In the genomic region with DNA sequence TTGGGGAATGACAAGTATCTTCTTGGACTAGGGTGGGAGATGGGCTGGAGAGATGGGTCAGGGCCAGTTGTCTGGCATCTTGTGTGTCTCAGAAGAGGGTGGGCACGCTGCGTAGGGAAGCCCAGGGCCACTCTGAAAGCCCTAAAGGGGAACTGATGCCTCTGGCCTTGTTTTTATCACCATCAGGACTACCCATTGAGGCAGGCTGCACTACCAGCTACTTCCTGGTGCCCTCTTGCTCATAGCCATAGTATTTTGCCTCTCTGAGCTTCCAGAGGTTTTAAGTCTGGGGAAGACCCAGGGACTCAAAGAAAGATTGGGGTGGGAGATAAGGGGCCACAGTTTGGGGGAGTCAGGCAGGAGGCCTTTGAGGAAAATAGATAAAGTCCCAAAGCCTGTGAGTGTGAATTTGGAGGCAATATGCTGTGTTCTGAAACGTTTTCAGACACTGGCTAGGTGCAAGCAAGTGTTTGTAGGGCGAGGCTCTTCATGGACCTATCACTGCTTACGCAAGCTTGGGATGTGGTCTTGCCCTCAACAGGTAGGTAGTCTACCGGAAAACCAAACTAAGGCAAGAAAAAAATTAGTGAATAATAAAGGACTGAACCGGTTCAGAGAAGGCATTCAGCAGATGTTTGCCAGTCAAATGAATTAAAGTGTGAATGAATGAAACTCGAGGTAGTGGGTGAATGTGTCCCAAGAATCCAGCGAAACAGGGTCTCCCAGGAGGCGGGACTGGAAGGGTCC, we compare ENCODE assay signal across 8 cellular contexts. TPM values are rescaled to one million over a fixed set of nuclear protein-coding genes. Genes with fewer than 3 reads are reported as not detected.
DNase-seq lines count a peak whose midpoint lies in the region; ATAC-seq, FAIRE-seq and TF ChIP-seq lines count a peak whose summit lies in the region.

No MANE protein-coding gene starts in this region.

- H3K36me3 Mint-ChIP-seq in activated CD8-positive, alpha-beta memory T cell treated with anti-CD3 and anti-CD28 coated beads, Interleukin-2, amount 10 ng/mL, durations not matched to agents 7 days and 5 days = no peaks in the 10 kb centered on the region
- H3K36me3 Mint-ChIP-seq in activated naive CD8-positive, alpha-beta T cell = no peaks in the 10 kb centered on the region

- no peak for ATAC-seq in activated CD8-positive, alpha-beta memory T cell treated with anti-CD3 and anti-CD28 coated beads, Interleukin-2, amount 10 ng/mL, durations not matched to agents 7 days and 5 days
- ATAC-seq in thoracic aorta (ENCODE audit: insufficient number of reproducible peaks, low FRiP score, low read depth) = no peak
- ATAC-seq in GM21423 (IDR thresholded peaks at IDR 0.05; ENCODE audit: unreplicated experiment) = no peak
- no peak for ATAC-seq in sciatic nerve

- intact Hi-C loops in kidney (cut with DNase I) = no loop called here
- intact Hi-C loops in sciatic nerve (cut with DNase I) = no loop called here

- H3K27me3 ChIP-seq in thoracic aorta (replicated peaks; ENCODE audit: insufficient read depth) = no peaks in the 10 kb centered on the region

- peak overlapping the region in 1 of 2 donors; percentile 66 for H3K9ac ChIP-seq in kidney (ENCODE audit: low read length in 2 of 2)

- no peaks in the 10 kb centered on the region for H3K9me3 Mint-ChIP-seq in activated CD8-positive, alpha-beta memory T cell treated with anti-CD3 and anti-CD28 coated beads, Interleukin-2, amount 10 ng/mL, durations not matched to agents 7 days and 5 days (ENCODE audit: low read depth)
- H3K9me3 Mint-ChIP-seq in activated naive CD8-positive, alpha-beta T cell (ENCODE audit: low read depth) = no peaks in the 10 kb centered on the region

- H3K4me3 Mint-ChIP-seq in activated CD8-positive, alpha-beta memory T cell treated with anti-CD3 and anti-CD28 coated beads, Interleukin-2, amount 10 ng/mL, durations not matched to agents 7 days and 5 days = peak overlapping the region; percentile 61
- peak overlapping the region; percentile 80 for H3K4me3 Mint-ChIP-seq in activated naive CD8-positive, alpha-beta T cell

- CTCF ChIA-PET in activated CD8-positive, alpha-beta memory T cell treated with anti-CD3 and anti-CD28 coated beads, Interleukin-2, amount 10 ng/mL, durations not matched to agents 7 days and 5 days (lab: Charles Lee) = interaction anchor here (0.9 to 1.4 kb wide), 4 partner anchors 8 to 59 kb away, joined by 3 to 4 read pairs (median 4); no protein-coding TSS in a partner anchor

- TF ChIP-seq CTCF in kidney (IDR thresholded peaks at IDR 0.05; ENCODE audit: borderline replicate concordance, extremely low read depth, insufficient read depth) (no peak), thoracic aorta (IDR thresholded peaks at IDR 0.05) (no peak)

- peaks cover 0 to 6% of the 10 kb centered on the region in 2 donors for H3K4me1 ChIP-seq in kidney (ENCODE audit: control insufficient read depth in 1 of 2, insufficient read depth in 1 of 2, low read depth in 1 of 2, low read length in 2 of 2)
- H3K4me1 ChIP-seq in thoracic aorta (ENCODE audit: control insufficient read depth in 1 of 2, low read depth in 2 of 2) = peaks cover 34 to 42% of the 10 kb centered on the region in 2 donors

- FAIRE-seq in kidney (lab: Jason Lieb, UNC) = no peak

- peaks cover 25% of the 10 kb centered on the region for H3K4me1 Mint-ChIP-seq in activated CD8-positive, alpha-beta memory T cell treated with anti-CD3 and anti-CD28 coated beads, Interleukin-2, amount 10 ng/mL, durations not matched to agents 7 days and 5 days
- H3K4me1 Mint-ChIP-seq in activated naive CD8-positive, alpha-beta T cell (ENCODE audit: low read depth) = peaks cover 12% of the 10 kb centered on the region

- no peak for DNase-seq in activated CD8-positive, alpha-beta memory T cell treated with anti-CD3 and anti-CD28 coated beads, Interleukin-2, amount 10 ng/mL, durations not matched to agents 7 days and 5 days
- DNase-seq in activated CD8-positive, alpha-beta memory T cell treated with anti-CD3 and anti-CD28 coated beads, Interleukin-2, amount 50 U/mL, for 4 hours = no peak
- DNase-seq in kidney (no peak), thoracic aorta (ENCODE audit: low spot score) (no peak), NCI-H1417 treated with DMSO at 0.1 percent for 48 hours (lab: John Stamatoyannopoulos, UW) (no peak), sciatic nerve (ENCODE audit: low spot score) (no peak)

- no peaks in the 10 kb centered on the region for H3K36me3 ChIP-seq in kidney (ENCODE audit: control insufficient read depth in 1 of 2, insufficient read depth in 2 of 2, low read length in 2 of 2)
- no peaks in the 10 kb centered on the region for H3K36me3 ChIP-seq in thoracic aorta

- H3K4me3 ChIP-seq in kidney (ENCODE audit: low read length in 2 of 2) (peak overlapping the region; percentile 30 to 38), thoracic aorta (peak overlapping the region; percentile 96)

- no peaks in the 10 kb centered on the region for H3K9me3 ChIP-seq in kidney (ENCODE audit: control insufficient read depth in 1 of 2, low read length in 2 of 2)
- H3K9me3 ChIP-seq in thoracic aorta = no peaks in the 10 kb centered on the region

- H3K27ac ChIP-seq in kidney (ENCODE audit: low read depth in 2 of 2, low read length in 2 of 2) (no peak overlapping the region), thoracic aorta (peak overlapping the region; percentile 94 to 95)

- no peak overlapping the region for H3K27ac Mint-ChIP-seq in activated CD8-positive, alpha-beta memory T cell treated with anti-CD3 and anti-CD28 coated beads, Interleukin-2, amount 10 ng/mL, durations not matched to agents 7 days and 5 days
- H3K27ac Mint-ChIP-seq in activated naive CD8-positive, alpha-beta T cell = no peak overlapping the region

- H3K27me3 Mint-ChIP-seq in activated CD8-positive, alpha-beta memory T cell treated with anti-CD3 and anti-CD28 coated beads, Interleukin-2, amount 10 ng/mL, durations not matched to agents 7 days and 5 days = peaks cover 69% of the 10 kb centered on the region
- peaks cover 36% of the 10 kb centered on the region for H3K27me3 Mint-ChIP-seq in activated naive CD8-positive, alpha-beta T cell

RNA-seq across cellular contexts. Expression of a gene that starts 0.7 kb away (rescaled TPM):
- total RNA-seq in activated CD8-positive, alpha-beta memory T cell treated with anti-CD3 and anti-CD28 coated beads, Interleukin-2, amount 10 ng/mL, durations not matched to agents 7 days and 5 days = under 1 TPM; 0.21 to 0.93 TPM
- total RNA-seq in kidney = 88.8 TPM
- 7.1 TPM for polyA plus RNA-seq in kidney (ENCODE audit: insufficient read depth, low read depth, low replicate concordance)
- total RNA-seq in thoracic aorta = 100 to 1,000 TPM in 1 of 2 donors, 10 to 100 TPM in 1; 68.1 to 197 TPM
- 30.2 TPM for total RNA-seq in sciatic nerve

RNA-seq across cellular contexts. Expression of a gene that starts 43.8 kb away (rescaled TPM):
- under 1 TPM in 1 of 2 experiments, not detected in 1; 0.82 TPM for total RNA-seq in activated CD8-positive, alpha-beta memory T cell treated with anti-CD3 and anti-CD28 coated beads, Interleukin-2, amount 10 ng/mL, durations not matched to agents 7 days and 5 days
- total RNA-seq in kidney = not detected
- 1.0 TPM for polyA plus RNA-seq in kidney (ENCODE audit: insufficient read depth, low read depth, low replicate concordance)
- not detected for total RNA-seq in thoracic aorta
- total RNA-seq in sciatic nerve = 3.9 TPM

Comparison
In these comparisons a context has a peak if more than half of its experiments do, and no peak if none do; other contexts are left out.
1. H3K27ac ChIP-seq: peak in thoracic aorta (2 of 2); none in kidney (0 of 2).
2. RNA of a gene that starts 0.7 kb away (total RNA-seq): 68.1 to 197 TPM in thoracic aorta, 88.8 TPM in kidney (single experiment) and 30.2 TPM in sciatic nerve (single experiment); 0.21 to 0.93 TPM in activated CD8-positive, alpha-beta memory T cell treated with anti-CD3 and anti-CD28 coated beads, Interleukin-2, amount 10 ng/mL, durations not matched to agents 7 days and 5 days; every median in the first group is over 10 times any median in the second.